ENCODE assay signal across 15 cellular contexts in the genomic region with DNA sequence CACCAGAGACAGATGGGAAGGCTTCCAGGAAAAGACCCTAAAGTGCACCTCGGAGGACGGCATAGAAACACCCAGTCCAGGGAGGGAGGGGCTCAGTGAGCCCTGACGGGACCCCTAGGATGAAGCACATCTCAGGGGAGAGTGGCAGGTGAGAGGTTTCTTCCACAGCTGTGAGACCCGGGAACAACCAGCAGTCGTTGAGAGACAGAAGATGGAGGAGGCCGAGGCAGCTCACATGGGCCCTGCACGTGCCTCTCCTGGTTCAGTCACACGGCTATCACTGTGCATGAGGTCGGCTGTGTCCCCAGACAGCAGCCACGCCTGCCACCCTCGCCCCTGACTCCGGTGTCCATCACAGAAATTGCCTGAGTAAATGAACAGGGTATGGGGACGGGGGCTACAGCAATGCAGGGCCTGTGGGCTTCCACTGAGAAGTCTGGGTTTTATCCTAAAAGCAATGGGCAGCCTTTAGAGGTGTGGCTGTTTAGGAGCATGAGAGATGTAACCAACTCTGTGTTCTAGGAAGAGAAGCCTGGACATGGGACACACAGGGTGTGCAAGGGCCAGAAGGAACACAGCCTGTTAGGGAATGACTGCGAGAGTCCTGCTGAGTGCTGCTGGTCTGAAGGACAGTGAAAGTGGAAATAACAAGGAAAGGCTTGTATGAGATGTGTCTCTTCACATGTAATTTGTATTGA.
DNase-seq lines count a peak whose midpoint lies in the region; ATAC-seq, FAIRE-seq and TF ChIP-seq lines count a peak whose summit lies in the region.
"Had no signal": no experiment of that assay in that cellular context is flagged by ENCODE, and none has a peak within 500 bp of the region (broad histone marks: within the 10 kb centered on the region; RNA-seq: fewer than 3 reads in every experiment).

No MANE protein-coding gene starts in this region.

- H3K27ac ChIP-seq in trophoblast cell (ENCODE audit: low read depth, low read length) = no peak overlapping the region
- no peak overlapping the region for H3K27ac ChIP-seq in vagina
- H3K27ac ChIP-seq: BLaER1, GM23248 had no signal

- FAIRE-seq in HTR-8/SVneo (lab: Jason Lieb, UNC) = peak; percentile 33
- FAIRE-seq: GM12878, GM18507, H54 had no signal

- H3K18ac ChIP-seq in trophoblast cell (ENCODE audit: low read length) = no peak overlapping the region

- H3K9me3 ChIP-seq in trophoblast cell (ENCODE audit: insufficient read depth, low read depth, low read length) = peaks cover 12% of the 10 kb centered on the region
- H3K9me3 ChIP-seq in vagina = no peaks in the 10 kb centered on the region

- no peak overlapping the region for H4K12ac ChIP-seq in trophoblast cell (ENCODE audit: low read depth, low read length)

- no peak overlapping the region for H3K4ac ChIP-seq in trophoblast cell (ENCODE audit: low read depth, low read length)

- H2AFZ ChIP-seq in trophoblast cell (ENCODE audit: insufficient read depth, low read length, poor library complexity) = no peak overlapping the region
- H2AFZ ChIP-seq: GM23248 had no signal

- H2BK12ac ChIP-seq in trophoblast cell (ENCODE audit: low read length) = no peak overlapping the region

- H3K4me1 ChIP-seq in trophoblast cell (ENCODE audit: control insufficient read depth in 1 of 2, insufficient read depth in 2 of 2, low read length in 2 of 2) = no peaks in the 10 kb centered on the region
- H3K4me1 ChIP-seq in vagina = no peaks in the 10 kb centered on the region

- H3K27me3 ChIP-seq in trophoblast cell (ENCODE audit: insufficient read depth, low read length) (no peaks in the 10 kb centered on the region), vagina (no peaks in the 10 kb centered on the region)
- H3K27me3 ChIP-seq: BLaER1 had no signal

- no peak overlapping the region for H3K9ac ChIP-seq in trophoblast cell (ENCODE audit: low read length)
- H3K9ac ChIP-seq: BLaER1, GM23248 had no signal

- no peak overlapping the region for H2AK5ac ChIP-seq in trophoblast cell (ENCODE audit: low read length)

- H3K4me2 ChIP-seq in trophoblast cell (ENCODE audit: low read length) = no peak overlapping the region
- H3K4me2 ChIP-seq: BLaER1 had no signal

- no peak overlapping the region for H2BK5ac ChIP-seq in trophoblast cell (ENCODE audit: low read depth, low read length, poor library complexity)

- no peak overlapping the region for H3K14ac ChIP-seq in trophoblast cell (ENCODE audit: low read length)

- no peaks in the 10 kb centered on the region for H3K79me2 ChIP-seq in trophoblast cell (ENCODE audit: control insufficient read depth, insufficient read depth, low read length, poor library complexity)

- H3K4me3 ChIP-seq in trophoblast cell (ENCODE audit: low read depth, low read length) (peak overlapping the region; percentile 31), vagina (no peak overlapping the region)
- H3K4me3 ChIP-seq: BLaER1, GM12878, GM23248 had no signal

- WGBS in trophoblast cell (ENCODE audit: extremely low coverage, insufficient coverage, insufficient read length) = no CpG with 5 or more reads among the region's 14 CpGs

- intact Hi-C loops in vagina (cut with DNase I) = no loop called here

- no peak overlapping the region for H2BK120ac ChIP-seq in trophoblast cell (ENCODE audit: insufficient read depth, low read length, poor library complexity)

- no peak for DNase-seq in HTR-8/SVneo (ENCODE audit: insufficient read length, low spot score)
- peak; percentile 38 for DNase-seq in islet precursor cell
- DNase-seq in trophoblast cell = no peak
- peak; percentile 58 to 84 for DNase-seq in vagina (ENCODE audit: extremely low spot score in 2 of 2)
- DNase-seq in GDM1 (lab: John Stamatoyannopoulos, UW) = no peak
- no peak for DNase-seq in ecto neural progenitor cell (ENCODE audit: low spot score)
- DNase-seq in NAMALWA (ENCODE audit: low spot score) = no peak
- DNase-seq: AML-193; CD4-positive, CD25-positive, alpha-beta regulatory T cell; GM23248 had no signal

- TF ChIP-seq CTCF in vagina (IDR thresholded peaks at IDR 0.05) = no peak

- H4K8ac ChIP-seq in trophoblast cell (ENCODE audit: low read depth, low read length) = no peak overlapping the region

- no peak for ATAC-seq in HG03521 (IDR thresholded peaks at IDR 0.05; ENCODE audit: unreplicated experiment)
- ATAC-seq: GM12878 had no signal

- H3K36me3 ChIP-seq in trophoblast cell (ENCODE audit: control insufficient read depth in 1 of 2, insufficient read depth in 2 of 2, low read length in 2 of 2) (no peaks in the 10 kb centered on the region), vagina (no peaks in the 10 kb centered on the region)
- H3K36me3 ChIP-seq: BLaER1 had no signal

- no peak for TF ChIP-seq POLR2A in vagina (IDR thresholded peaks at IDR 0.05)

- H4K91ac ChIP-seq in trophoblast cell (ENCODE audit: low read depth, low read length) = no peak overlapping the region

- no peaks in the 10 kb centered on the region for H3K79me1 ChIP-seq in trophoblast cell (ENCODE audit: low read length)

- H3K23ac ChIP-seq in trophoblast cell (ENCODE audit: low read length) = no peak overlapping the region

Comparison
In these comparisons a context has a peak if more than half of its experiments do, and no peak if none do; other contexts are left out.
1. DNase-seq: peak in islet precursor cell (single experiment) and vagina (2 of 2); none in HTR-8/SVneo (single experiment), trophoblast cell (0 of 2), GDM1 (single experiment), ecto neural progenitor cell (single experiment) and NAMALWA (single experiment).